1 cellular context compared by ENCODE assay signal in the genomic region with DNA sequence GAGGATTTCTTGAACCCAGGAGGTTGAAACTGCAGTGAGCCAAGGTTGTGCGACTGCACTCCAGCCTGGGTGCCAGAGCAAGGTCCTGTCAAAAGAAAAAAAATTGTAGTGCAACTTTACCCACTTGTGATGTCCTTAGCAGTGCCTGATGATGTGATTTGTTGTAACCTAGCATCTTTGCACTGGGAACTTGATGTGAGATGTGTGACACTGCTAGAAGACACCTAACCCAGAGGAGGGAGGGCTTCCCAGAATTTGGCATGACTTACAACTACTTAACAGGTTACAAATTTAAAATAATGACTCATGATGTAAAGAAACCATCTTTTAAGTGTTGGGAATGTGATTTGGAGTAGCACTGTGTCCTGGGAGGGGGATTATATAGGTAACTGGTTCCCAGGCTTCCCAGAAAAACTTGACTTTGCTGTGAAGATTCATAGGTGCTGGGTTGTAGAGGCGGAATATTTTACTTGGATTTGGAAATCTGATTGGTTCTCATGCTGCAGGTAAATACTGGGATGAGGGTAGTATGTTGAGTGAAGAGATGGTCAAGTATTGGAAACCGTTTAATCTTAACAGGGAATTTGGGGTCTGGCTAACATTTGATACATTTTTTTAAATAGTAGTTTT.
TF ChIP-seq lines count a peak whose summit lies in the region.

No MANE protein-coding gene starts in this region.

TF ChIP-seq in HepG2, 621 proteins besides CTCF, POLR2A, EP300 and RAD21:
- TF ChIP-seq DNMT3B (CRISPR knock-in tag; conservative IDR thresholded peaks at IDR 0.05) (no peak), POLR2G (IDR thresholded peaks at IDR 0.05; ENCODE audit: low read depth, low read length) (peak; percentile 68), POLR2AphosphoS5 (IDR thresholded peaks at IDR 0.05; ENCODE audit: low read depth, low read length) (peak; percentile 64; the same call in 1 of the 2 replicates), SRSF9 (IDR thresholded peaks at IDR 0.05; ENCODE audit: borderline replicate concordance, insufficient read depth, low read depth, low read length, poor library complexity, severe bottlenecking) (no peak), POLR2AphosphoS2 (IDR thresholded peaks at IDR 0.05; ENCODE audit: low read depth, low read length) (peak; percentile 45; the same call in 1 of the 2 replicates), RBFOX2 (IDR thresholded peaks at IDR 0.05; ENCODE audit: low read depth, low read length) (peak; percentile 66), ZNF33B (CRISPR knock-in tag; IDR thresholded peaks at IDR 0.05) (0 out of 2 replicates have a peak, but pooled peaks have one; percentile 30), SOX6 (IDR thresholded peaks at IDR 0.05) (no peak), SOX6 (CRISPR knock-in tag; IDR thresholded peaks at IDR 0.05) (peak; percentile 11; the same call in 1 of the 2 replicates), PAF1 (CRISPR knock-in tag; IDR thresholded peaks at IDR 0.05) (peak; percentile 74; the same call in 1 of the 2 replicates), RBM22 (optimal IDR thresholded peaks at IDR 0.05; ENCODE audit: low read length) (peak; percentile 79), NFKB2 (CRISPR knock-in tag; IDR thresholded peaks at IDR 0.05; ENCODE audit: borderline replicate concordance) (no peak)
- TF ChIP-seq, protein P1, sequence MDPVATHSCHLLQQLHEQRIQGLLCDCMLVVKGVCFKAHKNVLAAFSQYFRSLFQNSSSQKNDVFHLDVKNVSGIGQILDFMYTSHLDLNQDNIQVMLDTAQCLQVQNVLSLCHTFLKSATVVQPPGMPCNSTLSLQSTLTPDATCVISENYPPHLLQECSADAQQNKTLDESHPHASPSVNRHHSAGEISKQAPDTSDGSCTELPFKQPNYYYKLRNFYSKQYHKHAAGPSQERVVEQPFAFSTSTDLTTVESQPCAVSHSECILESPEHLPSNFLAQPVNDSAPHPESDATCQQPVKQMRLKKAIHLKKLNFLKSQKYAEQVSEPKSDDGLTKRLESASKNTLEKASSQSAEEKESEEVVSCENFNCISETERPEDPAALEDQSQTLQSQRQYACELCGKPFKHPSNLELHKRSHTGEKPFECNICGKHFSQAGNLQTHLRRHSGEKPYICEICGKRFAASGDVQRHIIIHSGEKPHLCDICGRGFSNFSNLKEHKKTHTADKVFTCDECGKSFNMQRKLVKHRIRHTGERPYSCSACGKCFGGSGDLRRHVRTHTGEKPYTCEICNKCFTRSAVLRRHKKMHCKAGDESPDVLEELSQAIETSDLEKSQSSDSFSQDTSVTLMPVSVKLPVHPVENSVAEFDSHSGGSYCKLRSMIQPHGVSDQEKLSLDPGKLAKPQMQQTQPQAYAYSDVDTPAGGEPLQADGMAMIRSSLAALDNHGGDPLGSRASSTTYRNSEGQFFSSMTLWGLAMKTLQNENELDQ (CRISPR knock-in tag; IDR thresholded peaks at IDR 0.05; ENCODE audit: borderline replicate concordance): no peak
- TF ChIP-seq, protein P2, sequence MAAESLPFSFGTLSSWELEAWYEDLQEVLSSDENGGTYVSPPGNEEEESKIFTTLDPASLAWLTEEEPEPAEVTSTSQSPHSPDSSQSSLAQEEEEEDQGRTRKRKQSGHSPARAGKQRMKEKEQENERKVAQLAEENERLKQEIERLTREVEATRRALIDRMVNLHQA (CRISPR knock-in tag; IDR thresholded peaks at IDR 0.05): no peak
TF ChIP-seq in HepG2: peak in this region for 8.
